1 cellular context compared by ENCODE assay signal in genomic region chr12:43805857-43806736, GRCh38.
A peak's percentile ranks its signal among the peaks of the same experiment; 100 is the strongest.
TF ChIP-seq lines count a peak whose summit lies in the region.

Gene TWF1 (minus strand): TSS chr12:43806317. CDS start chr12:43806245, 72 bp downstream.

TF ChIP-seq in K562, 482 proteins besides CTCF, POLR2A, EP300 and RAD21 (continued from another document and continues in another):
- TF ChIP-seq, protein P1, sequence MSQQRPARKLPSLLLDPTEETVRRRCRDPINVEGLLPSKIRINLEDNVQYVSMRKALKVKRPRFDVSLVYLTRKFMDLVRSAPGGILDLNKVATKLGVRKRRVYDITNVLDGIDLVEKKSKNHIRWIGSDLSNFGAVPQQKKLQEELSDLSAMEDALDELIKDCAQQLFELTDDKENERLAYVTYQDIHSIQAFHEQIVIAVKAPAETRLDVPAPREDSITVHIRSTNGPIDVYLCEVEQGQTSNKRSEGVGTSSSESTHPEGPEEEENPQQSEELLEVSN (IDR thresholded peaks at IDR 0.05; ENCODE audit: borderline replicate concordance in 1 of 2, extremely low read depth in 1 of 2, insufficient read depth in 1 of 2, insufficient read length in 1 of 2, low read depth in 1 of 2, low read length in 1 of 2, poor library complexity in 1 of 2, severe bottlenecking in 1 of 2) = peak in 1 of 2 experiments; percentile 34
- TF ChIP-seq GTF2A2 (tag; IDR thresholded peaks at IDR 0.05) (no peak), SRF (CRISPR knock-in tag; IDR thresholded peaks at IDR 0.05) (peak in 1 of 2 experiments; percentile 72; a peak in 1 of 4 replicates), SAFB2 (IDR thresholded peaks at IDR 0.05; ENCODE audit: borderline replicate concordance, low read depth, low read length, severe bottlenecking) (no peak), JUNB (CRISPR knock-in tag; conservative IDR thresholded peaks at IDR 0.05) (no peak), SREBF2 (CRISPR knock-in tag; IDR thresholded peaks at IDR 0.05) (no peak), ZNF511 (CRISPR knock-in tag; IDR thresholded peaks at IDR 0.05) (no peak; the same call in 1 of the 2 replicates), C11orf30 (IDR thresholded peaks at IDR 0.05; ENCODE audit: low read depth) (peak; percentile 88), HNRNPLL (IDR thresholded peaks at IDR 0.05; ENCODE audit: low read depth, low read length, poor library complexity, severe bottlenecking) (peak; percentile 51), GATAD2B (IDR thresholded peaks at IDR 0.05; ENCODE audit: borderline replicate concordance) (peak; percentile 55; the same call in 1 of the 2 replicates), ZNF395 (CRISPR knock-in tag; IDR thresholded peaks at IDR 0.05) (peak; percentile 83; the same call in 1 of the 2 replicates), TGIF2 (CRISPR knock-in tag; IDR thresholded peaks at IDR 0.05) (no peak), GTF2E2 (tag; IDR thresholded peaks at IDR 0.05) (peak; percentile 81), ZNF124 (CRISPR knock-in tag; IDR thresholded peaks at IDR 0.05) (no peak), FOXJ3 (CRISPR knock-in tag; IDR thresholded peaks at IDR 0.05) (no peak), ETV5 (CRISPR knock-in tag; IDR thresholded peaks at IDR 0.05; ENCODE audit: low read depth) (no peak), MAZ (CRISPR knock-in tag; conservative IDR thresholded peaks at IDR 0.05 in 1 of 2, IDR thresholded peaks at IDR 0.05 in 1 of 2) (peak; percentile 48 to 69), ESRRA (IDR thresholded peaks at IDR 0.05; ENCODE audit: borderline replicate concordance, low read depth) (peak; percentile 66; the same call in 1 of the 2 replicates), PTRF (tag; IDR thresholded peaks at IDR 0.05) (no peak), TSHZ1 (CRISPR knock-in tag; IDR thresholded peaks at IDR 0.05) (no peak), REST (CRISPR knock-in tag; IDR thresholded peaks at IDR 0.05; ENCODE audit: low read depth) (peak; percentile 37; the same call in 1 of the 2 replicates), SIRT6 (IDR thresholded peaks at IDR 0.05; ENCODE audit: low read depth, low read length) (no peak), RBM25 (IDR thresholded peaks at IDR 0.05; ENCODE audit: low read depth, low read length, severe bottlenecking) (no peak), ETV1 (tag; conservative IDR thresholded peaks at IDR 0.05; ENCODE audit: low read depth) (peak; percentile 63), ZNF75A (CRISPR knock-in tag; IDR thresholded peaks at IDR 0.05) (no peak), TAF9B (IDR thresholded peaks at IDR 0.05; ENCODE audit: partially characterized antibody) (peak; percentile 59), CBX1 (IDR thresholded peaks at IDR 0.05; ENCODE audit: low read depth) (peak; percentile 79; the same call in 1 of the 2 replicates), KLF13 (tag; IDR thresholded peaks at IDR 0.05; ENCODE audit: borderline replicate concordance, low read depth) (peak; percentile 84), NR0B1 (IDR thresholded peaks at IDR 0.05; ENCODE audit: partially characterized antibody) (no peak)
- TF ChIP-seq, protein P2, sequence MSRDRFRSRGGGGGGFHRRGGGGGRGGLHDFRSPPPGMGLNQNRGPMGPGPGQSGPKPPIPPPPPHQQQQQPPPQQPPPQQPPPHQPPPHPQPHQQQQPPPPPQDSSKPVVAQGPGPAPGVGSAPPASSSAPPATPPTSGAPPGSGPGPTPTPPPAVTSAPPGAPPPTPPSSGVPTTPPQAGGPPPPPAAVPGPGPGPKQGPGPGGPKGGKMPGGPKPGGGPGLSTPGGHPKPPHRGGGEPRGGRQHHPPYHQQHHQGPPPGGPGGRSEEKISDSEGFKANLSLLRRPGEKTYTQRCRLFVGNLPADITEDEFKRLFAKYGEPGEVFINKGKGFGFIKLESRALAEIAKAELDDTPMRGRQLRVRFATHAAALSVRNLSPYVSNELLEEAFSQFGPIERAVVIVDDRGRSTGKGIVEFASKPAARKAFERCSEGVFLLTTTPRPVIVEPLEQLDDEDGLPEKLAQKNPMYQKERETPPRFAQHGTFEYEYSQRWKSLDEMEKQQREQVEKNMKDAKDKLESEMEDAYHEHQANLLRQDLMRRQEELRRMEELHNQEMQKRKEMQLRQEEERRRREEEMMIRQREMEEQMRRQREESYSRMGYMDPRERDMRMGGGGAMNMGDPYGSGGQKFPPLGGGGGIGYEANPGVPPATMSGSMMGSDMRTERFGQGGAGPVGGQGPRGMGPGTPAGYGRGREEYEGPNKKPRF (IDR thresholded peaks at IDR 0.05; ENCODE audit: low read depth, low read length) = no peak
- TF ChIP-seq, protein P3, sequence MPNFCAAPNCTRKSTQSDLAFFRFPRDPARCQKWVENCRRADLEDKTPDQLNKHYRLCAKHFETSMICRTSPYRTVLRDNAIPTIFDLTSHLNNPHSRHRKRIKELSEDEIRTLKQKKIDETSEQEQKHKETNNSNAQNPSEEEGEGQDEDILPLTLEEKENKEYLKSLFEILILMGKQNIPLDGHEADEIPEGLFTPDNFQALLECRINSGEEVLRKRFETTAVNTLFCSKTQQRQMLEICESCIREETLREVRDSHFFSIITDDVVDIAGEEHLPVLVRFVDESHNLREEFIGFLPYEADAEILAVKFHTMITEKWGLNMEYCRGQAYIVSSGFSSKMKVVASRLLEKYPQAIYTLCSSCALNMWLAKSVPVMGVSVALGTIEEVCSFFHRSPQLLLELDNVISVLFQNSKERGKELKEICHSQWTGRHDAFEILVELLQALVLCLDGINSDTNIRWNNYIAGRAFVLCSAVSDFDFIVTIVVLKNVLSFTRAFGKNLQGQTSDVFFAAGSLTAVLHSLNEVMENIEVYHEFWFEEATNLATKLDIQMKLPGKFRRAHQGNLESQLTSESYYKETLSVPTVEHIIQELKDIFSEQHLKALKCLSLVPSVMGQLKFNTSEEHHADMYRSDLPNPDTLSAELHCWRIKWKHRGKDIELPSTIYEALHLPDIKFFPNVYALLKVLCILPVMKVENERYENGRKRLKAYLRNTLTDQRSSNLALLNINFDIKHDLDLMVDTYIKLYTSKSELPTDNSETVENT (CRISPR knock-in tag; IDR thresholded peaks at IDR 0.05) = peak; percentile 42; the same call in 1 of the 2 replicates
- TF ChIP-seq, protein P4, sequence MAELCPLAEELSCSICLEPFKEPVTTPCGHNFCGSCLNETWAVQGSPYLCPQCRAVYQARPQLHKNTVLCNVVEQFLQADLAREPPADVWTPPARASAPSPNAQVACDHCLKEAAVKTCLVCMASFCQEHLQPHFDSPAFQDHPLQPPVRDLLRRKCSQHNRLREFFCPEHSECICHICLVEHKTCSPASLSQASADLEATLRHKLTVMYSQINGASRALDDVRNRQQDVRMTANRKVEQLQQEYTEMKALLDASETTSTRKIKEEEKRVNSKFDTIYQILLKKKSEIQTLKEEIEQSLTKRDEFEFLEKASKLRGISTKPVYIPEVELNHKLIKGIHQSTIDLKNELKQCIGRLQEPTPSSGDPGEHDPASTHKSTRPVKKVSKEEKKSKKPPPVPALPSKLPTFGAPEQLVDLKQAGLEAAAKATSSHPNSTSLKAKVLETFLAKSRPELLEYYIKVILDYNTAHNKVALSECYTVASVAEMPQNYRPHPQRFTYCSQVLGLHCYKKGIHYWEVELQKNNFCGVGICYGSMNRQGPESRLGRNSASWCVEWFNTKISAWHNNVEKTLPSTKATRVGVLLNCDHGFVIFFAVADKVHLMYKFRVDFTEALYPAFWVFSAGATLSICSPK (IDR thresholded peaks at IDR 0.05; ENCODE audit: borderline replicate concordance) = no peak
- TF ChIP-seq, protein P5, sequence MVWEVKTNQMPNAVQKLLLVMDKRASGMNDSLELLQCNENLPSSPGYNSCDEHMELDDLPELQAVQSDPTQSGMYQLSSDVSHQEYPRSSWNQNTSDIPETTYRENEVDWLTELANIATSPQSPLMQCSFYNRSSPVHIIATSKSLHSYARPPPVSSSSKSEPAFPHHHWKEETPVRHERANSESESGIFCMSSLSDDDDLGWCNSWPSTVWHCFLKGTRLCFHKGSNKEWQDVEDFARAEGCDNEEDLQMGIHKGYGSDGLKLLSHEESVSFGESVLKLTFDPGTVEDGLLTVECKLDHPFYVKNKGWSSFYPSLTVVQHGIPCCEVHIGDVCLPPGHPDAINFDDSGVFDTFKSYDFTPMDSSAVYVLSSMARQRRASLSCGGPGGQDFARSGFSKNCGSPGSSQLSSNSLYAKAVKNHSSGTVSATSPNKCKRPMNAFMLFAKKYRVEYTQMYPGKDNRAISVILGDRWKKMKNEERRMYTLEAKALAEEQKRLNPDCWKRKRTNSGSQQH (CRISPR knock-in tag; IDR thresholded peaks at IDR 0.05) = no peak
- TF ChIP-seq, protein P6, sequence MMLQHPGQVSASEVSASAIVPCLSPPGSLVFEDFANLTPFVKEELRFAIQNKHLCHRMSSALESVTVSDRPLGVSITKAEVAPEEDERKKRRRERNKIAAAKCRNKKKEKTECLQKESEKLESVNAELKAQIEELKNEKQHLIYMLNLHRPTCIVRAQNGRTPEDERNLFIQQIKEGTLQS (IDR thresholded peaks at IDR 0.05) = no peak
- TF ChIP-seq, protein P6 (CRISPR knock-in tag; conservative IDR thresholded peaks at IDR 0.05) = no peak
- TF ChIP-seq, protein P7, sequence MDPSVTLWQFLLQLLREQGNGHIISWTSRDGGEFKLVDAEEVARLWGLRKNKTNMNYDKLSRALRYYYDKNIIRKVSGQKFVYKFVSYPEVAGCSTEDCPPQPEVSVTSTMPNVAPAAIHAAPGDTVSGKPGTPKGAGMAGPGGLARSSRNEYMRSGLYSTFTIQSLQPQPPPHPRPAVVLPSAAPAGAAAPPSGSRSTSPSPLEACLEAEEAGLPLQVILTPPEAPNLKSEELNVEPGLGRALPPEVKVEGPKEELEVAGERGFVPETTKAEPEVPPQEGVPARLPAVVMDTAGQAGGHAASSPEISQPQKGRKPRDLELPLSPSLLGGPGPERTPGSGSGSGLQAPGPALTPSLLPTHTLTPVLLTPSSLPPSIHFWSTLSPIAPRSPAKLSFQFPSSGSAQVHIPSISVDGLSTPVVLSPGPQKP (CRISPR knock-in tag; IDR thresholded peaks at IDR 0.05) = no peak
